Comparison of ENCODE assay signal across 21 cellular contexts in the genomic region with DNA sequence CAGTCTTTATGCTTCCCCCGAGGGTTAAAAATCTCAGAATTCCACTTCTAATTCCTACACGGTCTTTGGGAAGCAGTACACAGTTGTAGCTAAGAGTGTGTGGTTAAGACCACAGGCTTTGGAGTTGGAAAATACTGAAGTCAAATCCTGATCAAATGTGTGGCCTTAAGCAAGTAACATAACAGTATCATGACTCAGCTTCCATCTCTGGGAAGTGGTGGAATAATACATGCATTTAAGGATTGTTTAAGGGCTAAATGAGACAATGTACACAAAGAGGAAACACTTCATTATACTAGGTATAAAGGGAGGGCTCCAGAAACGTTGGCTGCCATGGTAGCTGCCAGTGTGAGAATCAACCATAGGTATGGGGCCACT.
DNase-seq lines count a peak whose midpoint lies in the region; ATAC-seq and TF ChIP-seq lines count a peak whose summit lies in the region.
"Had no signal": no experiment of that assay in that cellular context is flagged by ENCODE, and none has a peak within 500 bp of the region (broad histone marks: within the 10 kb centered on the region; RNA-seq: fewer than 3 reads in every experiment).

No MANE protein-coding gene starts in this region.

- TF ChIP-seq CTCF in AG10803 (conservative IDR thresholded peaks at IDR 0.05; ENCODE audit: low read length): no peak
- TF ChIP-seq CTCF in astrocyte of the spinal cord (IDR thresholded peaks at IDR 0.05; ENCODE audit: low read depth, low read length): no peak

- DNase-seq in AG10803 (ENCODE audit: low read depth) (peak; percentile 64), HT1080 (ENCODE audit: low read depth) (peak; percentile 81), astrocyte of the spinal cord (ENCODE audit: low read depth, low spot score) (peak; percentile 61), kidney tubule cell (ENCODE audit: low spot score) (peak; percentile 27), NAMALWA (ENCODE audit: low spot score) (no peak), islet precursor cell (no peak)
- no peak for DNase-seq in effector CD4-positive, alpha-beta T cell
- DNase-seq: activated naive CD4-positive, alpha-beta T cell treated with anti-CD3 and anti-CD28 coated beads, Interleukin-2, amount 10 ng/mL, durations not matched to agents 7 days and 5 days; activated T-cell treated with anti-CD3 and anti-CD28 coated beads for 4 hours; CD8-positive, alpha-beta T cell; GDM1; kidney glomerular epithelial cell; NCI-H1092 treated with DMSO at 0.1 percent for 48 hours; NCI-H2107; NCI-H82; stimulated activated naive CD8-positive, alpha-beta T cell treated with anti-CD3 and anti-CD28 coated beads, Interleukin-15, Interleukin-2, amounts not matched to agents 100 U/mL and 50 U/mL, for 24 hours; SW 1271; uterus had no signal

- no peak overlapping the region for H3K4me3 ChIP-seq in AG10803 (ENCODE audit: low read length)
- no peak overlapping the region for H3K4me3 ChIP-seq in astrocyte of the spinal cord (ENCODE audit: low read depth, low read length)
- H3K4me3 ChIP-seq: cardiac muscle cell, uterus had no signal

- in situ Hi-C loops in astrocyte of the spinal cord (cut with HindIII; ENCODE audit: low sequenced_read_pairs): no loop called here

- ATAC-seq in GM19395 (IDR thresholded peaks at IDR 0.05; ENCODE audit: unreplicated experiment): no peak
- ATAC-seq: CD8-positive, alpha-beta T cell; esophagus mucosa; stimulated activated naive CD8-positive, alpha-beta T cell treated with anti-CD3 and anti-CD28 coated beads, Interleukin-15, Interleukin-2, amounts not matched to agents 100 U/mL and 50 U/mL, for 24 hours had no signal

Comparison
In these comparisons a context has a peak if more than half of its experiments do, and no peak if none do; other contexts are left out.
1. DNase-seq: peak in AG10803 (single experiment), HT1080 (single experiment), astrocyte of the spinal cord (single experiment) and kidney tubule cell (single experiment); none in NAMALWA (single experiment), effector CD4-positive, alpha-beta T cell (single experiment) and islet precursor cell (single experiment).